In the genomic region with DNA sequence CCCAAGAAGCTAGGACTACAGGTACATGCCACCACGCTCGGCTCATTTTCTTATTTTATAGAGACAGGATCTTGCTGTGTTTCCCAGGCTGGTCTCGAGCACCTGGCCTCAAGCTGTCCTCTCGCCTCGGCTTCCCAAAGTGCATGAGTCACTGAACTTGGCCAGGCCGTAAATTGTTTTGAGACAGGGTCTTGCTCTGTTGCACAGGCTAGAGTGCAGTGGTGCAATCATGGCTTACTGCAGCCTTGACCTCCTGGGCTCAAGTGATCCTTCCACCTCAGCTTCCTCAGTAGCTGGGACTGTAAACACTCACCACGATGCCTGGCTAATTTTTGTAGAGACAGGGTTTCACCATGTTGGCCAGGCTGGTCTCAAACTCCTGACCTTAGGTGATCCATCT, we compare ENCODE assay signal across 7 cellular contexts. TPM values are rescaled to one million over a fixed set of nuclear protein-coding genes. Genes with fewer than 3 reads are reported as not detected.
DNase-seq lines count a peak whose midpoint lies in the region; ATAC-seq, FAIRE-seq and TF ChIP-seq lines count a peak whose summit lies in the region.
"Not testable (repeated sequence)": the region's sequence is repeated elsewhere in the genome, so short reads cannot be mapped to it uniquely, and the experiment has no call there.

No MANE protein-coding gene starts in this region.

- POLR2A ChIA-PET in HEK293 (lab: Yijun Ruan, JAX): interaction anchor here (1.8 to 1.9 kb wide), 2 partner anchors 17 to 19 kb away, joined by 4 to 6 read pairs; partner anchors contain the start of gene NF1
- POLR2A ChIA-PET in K562 (lab: Yijun Ruan, JAX): interaction anchor here (1.5 to 1.8 kb wide), 3 partner anchors 10 to 18 kb away, joined by 5 to 8 read pairs (median 6); partner anchors contain the start of gene NF1

- not testable (repeated sequence) for H3K27me3 ChIP-seq in MG63; K562 (ENCODE audit: control insufficient read depth in 2 of 2, insufficient read depth in 2 of 2, low read length in 2 of 2); gastroesophageal sphincter; psoas muscle (ENCODE audit: insufficient read depth in 3 of 3, low read length in 2 of 3)

- not testable (repeated sequence) for H3K36me3 ChIP-seq in HEK293 (ENCODE audit: control insufficient read depth in 2 of 2, insufficient read depth in 1 of 2, low read length in 2 of 2); MG63; K562 (ENCODE audit: control insufficient read depth, insufficient read depth, low read length); gastroesophageal sphincter; psoas muscle (ENCODE audit: insufficient read depth in 1 of 2, low read depth in 1 of 2)

- CTCF ChIA-PET in HEK293 (lab: Yijun Ruan, JAX): interaction anchor here (0.8 to 2.2 kb wide), 2 partner anchors 10 to 16 kb away, joined by 3 to 7 read pairs; no protein-coding TSS in a partner anchor
- CTCF ChIA-PET in K562 (lab: Yijun Ruan, JAX; ENCODE audit: low intra/inter-chr PET ratio): not testable (repeated sequence)

- not testable (repeated sequence) for TF ChIP-seq RAD21 in K562 (CRISPR knock-in tag; conservative IDR thresholded peaks at IDR 0.05 in 1 of 2, IDR thresholded peaks at IDR 0.05 in 1 of 2)

- TF ChIP-seq POLR2A in K562 (conservative IDR thresholded peaks at IDR 0.05); gastroesophageal sphincter (IDR thresholded peaks at IDR 0.05): not testable (repeated sequence)

- H3K9ac ChIP-seq in K562 (ENCODE audit: insufficient read depth in 1 of 2, low read depth in 2 of 2, low read length in 2 of 2): not testable (repeated sequence)

- in situ Hi-C loops in K562 (cut with MboI): not testable (repeated sequence)

- H3K4me3 ChIP-seq in HEK293 (ENCODE audit: low read depth, low read length); MG63; K562; gastroesophageal sphincter; psoas muscle: not testable (repeated sequence)

- H2AFZ ChIP-seq in K562 (ENCODE audit: low read depth, low read length): not testable (repeated sequence)

- not testable (repeated sequence) for H3K27ac ChIP-seq in HEK293 (ENCODE audit: extremely low read depth, low read depth, low read length); gastroesophageal sphincter; psoas muscle
- H3K27ac ChIP-seq in K562 (ENCODE audit: extremely low read depth, low read depth, low read length): peak overlapping the region; percentile 48; the same call in 2 of the 3 replicates

- H4K20me1 ChIP-seq in K562 (replicated peaks; ENCODE audit: control insufficient read depth, insufficient read depth, low read length): not testable (repeated sequence)

- peak; percentile 79 for FAIRE-seq in K562 (lab: Jason Lieb, UNC)

- H3K9me3 ChIP-seq in HEK293 (ENCODE audit: control insufficient read depth, insufficient read depth, low read depth, low read length); MG63; K562 (replicated peaks; ENCODE audit: control insufficient read depth, insufficient read depth, low read depth, low read length); gastroesophageal sphincter; psoas muscle: not testable (repeated sequence)

- not testable (repeated sequence) for BruUV-seq in K562 (replicated peaks; lab: Mats Ljungman, UMichigan)

- not testable (repeated sequence) for TF ChIP-seq CTCF in HEK293 (tag by site-specific recombination; IDR thresholded peaks at IDR 0.05); K562 (IDR thresholded peaks at IDR 0.05 in 2 of 3, conservative IDR thresholded peaks at IDR 0.05 in 1 of 3; ENCODE audit: insufficient read depth in 2 of 3, low read depth in 1 of 3, low read length in 3 of 3); gastroesophageal sphincter (IDR thresholded peaks at IDR 0.05); psoas muscle (IDR thresholded peaks at IDR 0.05)

- not testable (repeated sequence) for TF ChIP-seq EP300 in K562 (IDR thresholded peaks at IDR 0.05; ENCODE audit: low read length); gastroesophageal sphincter (IDR thresholded peaks at IDR 0.05)

- DNase-seq in EL (peak; percentile 86), MG63 (peak; percentile 13), RPMI7951 (ENCODE audit: low read depth) (peak; percentile 82), K562 (ENCODE audit: extremely low read depth in 1 of 4, low spot score in 3 of 4) (peak in 1 of 4 experiments; percentile 70)
- DNase-seq in psoas muscle: not testable (repeated sequence)

- ATAC-seq in K562: peak; percentile 89
- ATAC-seq in gastroesophageal sphincter: peak; percentile 39
- peak; percentile 49 to 87 (median 74) for ATAC-seq in psoas muscle

- not testable (repeated sequence) for H3K9me1 ChIP-seq in K562 (ENCODE audit: control insufficient read depth, insufficient read depth, low read length)

- intact Hi-C loops in K562 (cut with micrococcal nuclease); psoas muscle (cut with DNase I): not testable (repeated sequence)

- peak overlapping the region; percentile 14; the same call in 1 of the 2 replicates for H3K4me2 ChIP-seq in K562 (ENCODE audit: insufficient read depth, low read length)

- H3K4me1 ChIP-seq in HEK293 (ENCODE audit: control insufficient read depth, insufficient read depth, low read length) (peaks cover 33% of the 10 kb centered on the region), gastroesophageal sphincter (peaks cover 0 to 13% (median 0%) of the 10 kb centered on the region in 3 donors)
- not testable (repeated sequence) for H3K4me1 ChIP-seq in K562 (replicated peaks in 1 of 2; ENCODE audit: control insufficient read depth in 2 of 2, insufficient read depth in 2 of 2, low read length in 2 of 2); psoas muscle

- H3K79me2 ChIP-seq in K562 (ENCODE audit: control insufficient read depth, insufficient read depth, low read length): peaks cover 72% of the 10 kb centered on the region

- 25% methylated on average over 7 of the region's 7 CpGs for WGBS in K562 (ENCODE audit: insufficient coverage, low coverage, missing lambda C conversion rate)
- WGBS in gastroesophageal sphincter (ENCODE audit: low coverage in 1 of 2), 2 donors: 82 to 88% methylated on average over 7 of the region's 7 CpGs
- WGBS in psoas muscle, 3 donors: 54 to 68% (median 65%) methylated on average over 7 of the region's 7 CpGs

TF ChIP-seq in HEK293, 187 proteins besides CTCF, POLR2A, EP300 and RAD21:
- peak; percentile 31; the same call in 1 of the 2 replicates for TF ChIP-seq ZIC2 (tag by site-specific recombination; IDR thresholded peaks at IDR 0.05)
- peak; percentile 88 for TF ChIP-seq OSR2 (tag by site-specific recombination; IDR thresholded peaks at IDR 0.05)
- TF ChIP-seq SCRT2 (tag by site-specific recombination; IDR thresholded peaks at IDR 0.05): 0 out of 2 replicates have a peak, but pooled peaks have one; percentile 12

TF ChIP-seq in K562, 482 proteins besides CTCF, POLR2A, EP300 and RAD21 (continues in another document):
- TF ChIP-seq DMBX1 (CRISPR knock-in tag; IDR thresholded peaks at IDR 0.05; ENCODE audit: borderline replicate concordance): 0 out of 2 replicates have a peak, but pooled peaks have one; percentile 23
- TF ChIP-seq ARID1B (IDR thresholded peaks at IDR 0.05): peak; percentile 66
- peak; percentile 5; the same call in 1 of the 2 replicates for TF ChIP-seq CREM (IDR thresholded peaks at IDR 0.05; ENCODE audit: low read depth)
- peak in 1 of 2 experiments; percentile 18; a peak in 1 of 4 replicates for TF ChIP-seq KDM1A (IDR thresholded peaks at IDR 0.05)
- TF ChIP-seq CBFA2T2 (conservative IDR thresholded peaks at IDR 0.05): 0 out of 2 replicates have a peak, but pooled peaks have one; percentile 4
- TF ChIP-seq FOSL1 (tag; conservative IDR thresholded peaks at IDR 0.05): peak; percentile 62
- TF ChIP-seq CEBPB (tag; IDR thresholded peaks at IDR 0.05): peak; percentile 90

RNA-seq across cellular contexts. Expression of gene NF1, which starts 18.6 kb away (rescaled TPM):
- 12.4 and 20.3 TPM in 2 replicates for total RNA-seq in MG63 (2014; rRNA removed; shearing (Covaris generic); ENCODE audit: low replicate concordance)
- 23.8 and 30.2 TPM in 2 replicates for total RNA-seq in RPMI7951 (2014; rRNA removed; shearing (Covaris generic))
- 108 and 331 TPM in 2 replicates for total RNA-seq in K562 (2011; cell fraction: chromatin; rRNA removed; ENCODE audit: low replicate concordance)
- 49.7 and 67.6 TPM in 2 replicates for total RNA-seq in K562 (2011; cell fraction: nucleolus; rRNA removed)
- 113 and 152 TPM in 2 replicates for total RNA-seq in K562 (2011; cell fraction: nucleoplasm; rRNA removed)
- total RNA-seq in K562 (2014; rRNA removed): 13.4 and 16.7 TPM in 2 replicates
- total RNA-seq in K562 (2014; rRNA removed; fragmentation: Illumina TruSeq; extraction: Trizol): 26.3 TPM in 2 replicates
- 24.3 and 24.6 TPM in 2 replicates for total RNA-seq in K562 (2015; rRNA removed; fragmentation: Illumina TruSeq; extraction: Trizol)
- 36.5 and 41.9 TPM in 2 replicates for total RNA-seq in K562 (2021)
- polyA plus RNA-seq in K562 (2011; rRNA removed): 16.7 and 29.3 TPM in 2 replicates
- 16.4 and 18.7 TPM in 2 replicates for polyA plus RNA-seq in K562 (2011; cell fraction: cytosol; rRNA removed)
- polyA plus RNA-seq in K562 (2011; cell fraction: nucleus; rRNA removed): 41.9 and 61.1 TPM in 2 replicates
- polyA plus RNA-seq in K562 (2012): 16.3 and 16.9 TPM in 2 replicates
- 23.9 and 30.8 TPM in 2 replicates for polyA plus RNA-seq in K562 (2014; fragmentation: Illumina TruSeq; extraction: Trizol)
- polyA plus RNA-seq in K562 (2014; fragmentation: Nextera tagmentation; extraction: Ambion mirVana): 1 to 10 TPM; 3.4 to 7.5 TPM
- polyA plus RNA-seq in K562 (2014; rRNA removed): 14.0 and 15.4 TPM in 2 replicates
- polyA minus RNA-seq in K562 (2011; rRNA and poly(A)+ RNA removed): 132 and 170 TPM in 2 replicates
- 35.1 and 79.9 TPM in 2 replicates for polyA minus RNA-seq in K562 (2011; cell fraction: cytosol; rRNA and poly(A)+ RNA removed)
- 84.1 and 101 TPM in 2 replicates for polyA minus RNA-seq in K562 (2011; cell fraction: nucleus; rRNA and poly(A)+ RNA removed)
- total RNA-seq in gastroesophageal sphincter: 10 to 100 TPM; 41.7 to 69.9 (median 54.4) TPM
- total RNA-seq in psoas muscle: 10 to 100 TPM; 27.4 to 35.5 (median 27.9) TPM
- polyA plus RNA-seq in psoas muscle: 1 to 10 TPM; 3.5 to 8.1 (median 3.6) TPM

Comparison
In these comparisons a context has a peak if more than half of its experiments do, and no peak if none do; other contexts are left out.
1. ATAC-seq: peak in every context shown above with its lines; median percentile 89 in K562; 74 in psoas muscle; 39 in gastroesophageal sphincter.